In the genomic region with DNA sequence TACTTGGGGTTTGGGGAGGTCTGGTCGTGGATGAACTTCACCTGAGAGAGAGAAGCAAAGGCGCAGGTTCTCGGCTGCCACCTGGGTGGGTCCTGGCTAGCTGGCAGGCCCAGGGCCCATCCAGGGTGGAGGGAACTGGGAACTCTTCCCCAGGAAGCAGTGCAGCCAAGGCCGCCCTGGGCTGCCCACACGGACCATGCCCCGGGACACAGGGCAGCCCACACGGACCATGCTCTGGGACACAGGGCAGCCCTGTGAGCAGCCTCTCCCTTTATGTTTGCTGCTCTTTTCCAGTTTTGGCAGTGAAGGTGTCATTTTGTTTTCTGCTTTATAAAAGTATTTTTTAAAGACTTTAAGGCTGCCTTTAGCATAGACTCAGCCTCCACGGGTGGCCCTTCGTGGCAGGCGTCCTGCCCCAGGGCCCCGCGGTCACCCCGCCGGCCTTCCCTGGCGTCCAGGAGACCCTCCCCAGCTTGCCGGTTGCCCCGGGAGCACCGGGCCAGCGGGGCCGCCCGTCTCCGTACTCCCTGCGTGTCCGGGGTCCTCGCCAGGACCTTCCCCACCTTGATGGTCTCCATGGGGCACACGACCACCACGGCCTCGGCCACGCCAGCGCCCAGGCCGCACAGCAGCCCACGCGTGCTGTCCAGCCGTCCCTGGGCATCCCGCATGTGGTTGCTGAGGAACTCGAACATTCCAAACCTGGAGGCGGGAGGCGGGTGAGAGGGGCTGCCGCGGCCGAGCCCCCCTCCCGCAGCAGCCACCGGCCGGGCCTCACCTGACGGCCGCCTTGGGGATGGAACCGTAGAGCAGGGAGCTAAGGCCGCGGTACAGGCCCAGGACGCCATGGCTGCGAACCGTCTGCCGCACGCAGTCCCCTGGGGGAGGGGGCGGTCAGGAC, we compare ENCODE assay signal across 8 cellular contexts. TPM values are rescaled to one million over a fixed set of nuclear protein-coding genes. Genes with fewer than 3 reads are reported as not detected.
DNase-seq lines count a peak whose midpoint lies in the region; ATAC-seq and TF ChIP-seq lines count a peak whose summit lies in the region.

No MANE protein-coding gene starts in this region.

- H3K4me3 Mint-ChIP-seq in activated T-cell treated with anti-CD3 and anti-CD28 coated beads, Interleukin-2, amount 50 U/mL, for 72 hours, result peak overlapping the region; percentile 72 to 77

- no peak for TF ChIP-seq EP300 in transverse colon (IDR thresholded peaks at IDR 0.05; ENCODE audit: low read depth)

- H3K27ac ChIP-seq in ascending aorta (peak overlapping the region; percentile 92 to 93), right lobe of liver (peak overlapping the region; percentile 73 to 84 (median 79)), transverse colon (peak overlapping the region; percentile 94 to 97 (median 96))

- no peak overlapping the region for H3K27ac Mint-ChIP-seq in activated T-cell treated with anti-CD3 and anti-CD28 coated beads, Interleukin-2, amount 50 U/mL, for 72 hours

- DNase-seq in activated T-cell treated with anti-CD3 and anti-CD28 coated beads, Interleukin-2, amount 50 U/mL, for 72 hours, result no peak
- no peak for DNase-seq in activated T-cell treated with anti-CD3 and anti-CD28 coated beads for 4 hours
- DNase-seq in ascending aorta (ENCODE audit: low spot score in 2 of 2), result no peak
- DNase-seq in right lobe of liver, result peak in 2 of 3 donors; percentile 75 to 76
- no peak for DNase-seq in transverse colon
- DNase-seq in NAMALWA (ENCODE audit: low spot score), result no peak
- no peak for DNase-seq in NCI-H345 treated with DMSO at 0.1 percent for 48 hours (lab: John Stamatoyannopoulos, UW; ENCODE audit: unreplicated experiment)

- H3K36me3 ChIP-seq in ascending aorta (peaks cover 0 to 4% of the 10 kb centered on the region in 2 donors), right lobe of liver (no peaks in the 10 kb centered on the region), transverse colon (no peaks in the 10 kb centered on the region)

- no peaks in the 10 kb centered on the region for H3K27me3 Mint-ChIP-seq in activated T-cell treated with anti-CD3 and anti-CD28 coated beads, Interleukin-2, amount 50 U/mL, for 72 hours (ENCODE audit: low read depth)

- no peaks in the 10 kb centered on the region for H3K27me3 ChIP-seq in ascending aorta
- no peaks in the 10 kb centered on the region for H3K27me3 ChIP-seq in right lobe of liver
- no peaks in the 10 kb centered on the region for H3K27me3 ChIP-seq in transverse colon

- TF ChIP-seq CTCF in ascending aorta (IDR thresholded peaks at IDR 0.05) (no peak), right lobe of liver (IDR thresholded peaks at IDR 0.05) (no peak), transverse colon (IDR thresholded peaks at IDR 0.05) (no peak)

- 5% methylated on average over 11 of the region's 55 CpGs for WGBS in right lobe of liver (ENCODE audit: insufficient coverage, low coverage, low lambda C conversion rate, missing lambda C conversion rate)
- WGBS in transverse colon (ENCODE audit: low coverage in 1 of 2), 2 donors, result 37 to 69% methylated on average over 2 to 37 of the region's 55 CpGs

- H3K9me3 Mint-ChIP-seq in activated T-cell treated with anti-CD3 and anti-CD28 coated beads, Interleukin-2, amount 50 U/mL, for 72 hours, result no peaks in the 10 kb centered on the region

- H3K4me1 Mint-ChIP-seq in activated T-cell treated with anti-CD3 and anti-CD28 coated beads, Interleukin-2, amount 50 U/mL, for 72 hours (ENCODE audit: low read depth), result peaks cover 51% of the 10 kb centered on the region

- TF ChIP-seq POLR2A in right lobe of liver (IDR thresholded peaks at IDR 0.05) (no peak), transverse colon (IDR thresholded peaks at IDR 0.05) (no peak)

- H3K4me3 ChIP-seq in ascending aorta (peak overlapping the region; percentile 96 to 97), right lobe of liver (peak overlapping the region; percentile 83 to 93 (median 89)), transverse colon (peak overlapping the region; percentile 87 to 92 (median 88))

- H3K4me1 ChIP-seq in ascending aorta (peaks cover 6 to 42% of the 10 kb centered on the region in 2 donors), right lobe of liver (peaks cover 0 to 61% (median 31%) of the 10 kb centered on the region in 4 donors), transverse colon (peaks cover 24 to 46% (median 41%) of the 10 kb centered on the region in 4 donors)

- H3K36me3 Mint-ChIP-seq in activated T-cell treated with anti-CD3 and anti-CD28 coated beads, Interleukin-2, amount 50 U/mL, for 72 hours (ENCODE audit: insufficient read depth in 2 of 2), result no peaks in the 10 kb centered on the region

- intact Hi-C loops in ascending aorta (cut with DNase I) (loop anchor here (1.0 to 5.0 kb wide), 5 partner anchors 33 to 540 kb away; a partner anchor contains a TSS), right lobe of liver (cut with DNase I) (loop anchor here in 1 of 2 donors (5.0 kb wide), 1 partner anchor 110 kb away; no protein-coding TSS in a partner anchor), transverse colon (cut with DNase I; ENCODE audit: low total_unique reads) (no loop called here)

- in situ Hi-C loops in transverse colon (cut with MboI; ENCODE audit: low pct_ligation_motif_present in 1 of 4, low pct_unique_long_range_greater_than_20kb in 1 of 4, low sequenced_read_pairs in 3 of 4), result loop anchor here in 1 of 4 donors (25.0 kb wide), 1 partner anchor 460 kb away; no protein-coding TSS in a partner anchor

- ATAC-seq in activated T-cell treated with anti-CD3 and anti-CD28 coated beads, Interleukin-2, amount 50 U/mL, for 72 hours (replicated peaks in 1 of 2), result no peak
- ATAC-seq in right lobe of liver, result peak in 3 of 4 donors; percentile 5 to 28 (median 21)
- ATAC-seq in HG03159 (IDR thresholded peaks at IDR 0.05; ENCODE audit: unreplicated experiment), result no peak

- no peaks in the 10 kb centered on the region for H3K9me3 ChIP-seq in ascending aorta
- H3K9me3 ChIP-seq in right lobe of liver, result no peaks in the 10 kb centered on the region
- H3K9me3 ChIP-seq in transverse colon, result no peaks in the 10 kb centered on the region

RNA-seq across cellular contexts. Expression of a gene that starts 1.1 kb away (rescaled TPM):
- total RNA-seq in activated T-cell treated with anti-CD3 and anti-CD28 coated beads, Interleukin-2, amount 50 U/mL, for 72 hours, result 10 to 100 TPM; 34.3 TPM
- total RNA-seq in ascending aorta (89.3 TPM), right lobe of liver (100 to 1,000 TPM in 4 of 6 experiments, 10 to 100 TPM in 2; 80.2 to 128 (median 114) TPM), transverse colon (100 to 1,000 TPM in 3 of 4 donors, 10 to 100 TPM in 1; 80.2 to 146 (median 132) TPM)

RNA-seq across cellular contexts. Expression of a gene that starts 27.3 kb away (rescaled TPM):
- not detected for total RNA-seq in activated T-cell treated with anti-CD3 and anti-CD28 coated beads, Interleukin-2, amount 50 U/mL, for 72 hours
- total RNA-seq in ascending aorta (not detected), right lobe of liver (not detected), transverse colon (not detected)

RNA-seq across cellular contexts. Expression of a gene that starts 33.0 kb away (rescaled TPM):
- total RNA-seq in activated T-cell treated with anti-CD3 and anti-CD28 coated beads, Interleukin-2, amount 50 U/mL, for 72 hours, result 10 to 100 TPM; 16.0 to 19.7 TPM
- total RNA-seq in ascending aorta, result 30.5 TPM
- total RNA-seq in right lobe of liver, result 1 to 10 TPM; 4.8 to 9.2 (median 5.4) TPM
- total RNA-seq in transverse colon, result 10 to 100 TPM in 2 of 4 donors, 1 to 10 TPM in 2; 3.8 to 13.7 (median 10.4) TPM

RNA-seq across cellular contexts. Expression of a gene that starts 46.3 kb away (rescaled TPM):
- not detected for total RNA-seq in activated T-cell treated with anti-CD3 and anti-CD28 coated beads, Interleukin-2, amount 50 U/mL, for 72 hours
- total RNA-seq in ascending aorta, result not detected
- total RNA-seq in right lobe of liver, result not detected
- total RNA-seq in transverse colon, result not detected

RNA-seq across cellular contexts. Expression of a gene that starts 55.2 kb away (rescaled TPM):
- 10 to 100 TPM; 24.4 to 28.5 TPM for total RNA-seq in activated T-cell treated with anti-CD3 and anti-CD28 coated beads, Interleukin-2, amount 50 U/mL, for 72 hours
- total RNA-seq in ascending aorta (34.7 TPM), right lobe of liver (10 to 100 TPM; 19.8 to 31.7 (median 24.7) TPM), transverse colon (100 to 1,000 TPM in 1 of 4 donors, 10 to 100 TPM in 3; 71.6 to 106 (median 94.3) TPM)

Comparison
In these comparisons a context has a peak if more than half of its experiments do, and no peak if none do; other contexts are left out.
1. ATAC-seq: peak in right lobe of liver (3 of 4); none in activated T-cell treated with anti-CD3 and anti-CD28 coated beads, Interleukin-2, amount 50 U/mL, for 72 hours (0 of 2) and HG03159 (single experiment).
2. DNase-seq: peak in right lobe of liver (2 of 3); none in activated T-cell treated with anti-CD3 and anti-CD28 coated beads, Interleukin-2, amount 50 U/mL, for 72 hours (0 of 2), activated T-cell treated with anti-CD3 and anti-CD28 coated beads for 4 hours (single experiment), ascending aorta (0 of 2), transverse colon (single experiment), NAMALWA (single experiment) and NCI-H345 treated with DMSO at 0.1 percent for 48 hours (single experiment).
3. Peak in every context shown above with its lines, with median percentiles within 50 percentile points of each other: H3K27ac ChIP-seq and H3K4me3 ChIP-seq.